8 cellular contexts compared by ENCODE assay signal in the genomic region with DNA sequence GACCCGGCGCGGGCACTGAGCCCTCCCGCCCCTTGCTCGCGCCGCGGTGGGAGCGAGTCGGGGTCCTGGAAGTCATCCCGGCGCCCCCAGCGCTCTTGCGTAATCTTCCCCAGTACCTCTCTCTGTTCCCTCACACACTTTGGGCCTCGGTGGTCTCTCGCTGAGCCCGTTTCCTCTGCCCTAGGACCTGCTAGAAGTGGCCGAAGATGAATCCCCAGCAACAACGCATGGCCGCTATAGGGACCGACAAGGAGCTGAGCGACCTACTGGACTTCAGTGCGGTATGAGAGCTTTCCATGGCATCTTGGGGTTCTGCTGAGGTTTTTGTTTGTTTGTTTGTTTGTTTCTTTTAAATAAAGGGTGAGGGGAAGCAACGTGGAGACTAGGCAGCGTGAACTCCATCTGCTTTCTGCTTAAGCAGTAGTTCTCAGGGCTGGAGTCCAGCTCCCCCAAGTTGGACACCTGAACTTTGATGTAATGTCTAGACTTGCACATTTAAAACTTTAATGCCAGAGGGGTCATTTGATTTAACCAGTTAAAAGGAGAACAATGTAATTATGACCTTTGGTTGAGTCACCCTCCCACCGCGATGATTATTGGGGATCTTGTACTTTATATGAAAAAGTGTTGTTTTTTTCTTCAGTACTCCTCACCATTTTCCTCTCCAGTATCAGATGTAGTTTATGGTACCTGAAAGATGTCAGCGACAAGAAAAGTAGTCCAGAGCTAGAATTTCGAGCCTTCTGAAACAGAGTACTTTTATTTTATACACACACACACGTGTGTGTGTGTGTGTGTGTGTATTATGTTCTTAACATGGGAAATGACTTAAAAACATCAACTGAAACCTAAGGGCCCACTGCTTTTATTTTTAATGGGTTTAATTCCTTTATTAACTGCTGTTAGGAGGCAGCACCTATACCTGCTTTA. TPM values are rescaled to one million over a fixed set of nuclear protein-coding genes. Genes with fewer than 3 reads are reported as not detected.
DNase-seq lines count a peak whose midpoint lies in the region; ATAC-seq, FAIRE-seq and TF ChIP-seq lines count a peak whose summit lies in the region.

No MANE protein-coding gene starts in this region.

- peak overlapping the region; percentile 82 for H3K4me2 ChIP-seq in A549

- H3K9me3 ChIP-seq in A549 (no peaks in the 10 kb centered on the region), SK-N-MC (ENCODE audit: low read depth, low read length) (no peaks in the 10 kb centered on the region)

- H3K4me3 ChIP-seq in A549 (peak overlapping the region; percentile 99), SK-N-MC (peak overlapping the region; percentile 97), kidney epithelial cell (ENCODE audit: low read depth, low read length) (peak overlapping the region; percentile 98)

- DNase-seq in A549 (ENCODE audit: low read depth in 1 of 2, low spot score in 1 of 2) (peak; percentile 47 to 63), SK-N-MC (ENCODE audit: low read depth, low spot score) (no peak), T47D (ENCODE audit: low read depth in 1 of 2, low spot score in 1 of 2) (peak; percentile 41 to 43), kidney epithelial cell (ENCODE audit: low read depth) (no peak), NCI-H446 treated with DMSO at 0.1 percent for 48 hours (lab: John Stamatoyannopoulos, UW) (no peak)
- peak; percentile 15 for DNase-seq in stimulated activated CD4-positive, alpha-beta T cell treated with anti-CD3 and anti-CD28 coated beads, Interleukin-1b, Interleukin-23, amount 100 ng/mL, for 48 hours

- no peak for TF ChIP-seq CTCF in A549 (IDR thresholded peaks at IDR 0.05)
- TF ChIP-seq CTCF in kidney epithelial cell (IDR thresholded peaks at IDR 0.05; ENCODE audit: insufficient read depth, low read length, poor library complexity, severe bottlenecking): no peak

- H3K27ac ChIP-seq in A549 (peak overlapping the region; percentile 96 to 99), SK-N-MC (peak overlapping the region; percentile 85)

- FAIRE-seq in A549 (lab: Jason Lieb, UNC): no peak

- TF ChIP-seq RAD21 in A549 (conservative IDR thresholded peaks at IDR 0.05 in 1 of 2, IDR thresholded peaks at IDR 0.05 in 1 of 2): 0 out of 5 replicates have a peak, but pooled peaks of 1 of the 2 experiments have one; percentile 2

- in situ Hi-C loops in T47D (cut with HindIII; ENCODE audit: low pct_unique_long_range_greater_than_20kb, low sequenced_read_pairs): no loop called here

- WGBS in A549 (ENCODE audit: missing lambda C conversion rate): 3% methylated on average over 26 of the region's 30 CpGs

- TF ChIP-seq POLR2A in A549 (IDR thresholded peaks at IDR 0.05; ENCODE audit: low read length): no peak

- CTCF ChIA-PET in A549 (lab: Yijun Ruan, JAX): interaction anchor here (0.8 to 3.0 kb wide), 9 partner anchors 8 to 386 kb away, joined by 3 to 20 read pairs (median 5); no protein-coding TSS in a partner anchor

- H3K36me3 ChIP-seq in SK-N-MC (ENCODE audit: insufficient read depth, low read length): peaks cover 32% of the 10 kb centered on the region
- no peaks in the 10 kb centered on the region for H3K36me3 ChIP-seq in kidney epithelial cell (ENCODE audit: control insufficient read depth, insufficient read depth, low read length)

- no peaks in the 10 kb centered on the region for H3K27me3 ChIP-seq in kidney epithelial cell (ENCODE audit: control insufficient read depth, insufficient read depth, low read length)

- POLR2A ChIA-PET in A549 (lab: Yijun Ruan, JAX): interaction anchor here (0.6 to 3.4 kb wide), 5 partner anchors 9 to 566 kb away, joined by 3 to 81 read pairs (median 3); no protein-coding TSS in a partner anchor

- ATAC-seq in A549: peak; percentile 15 to 47; a peak in 4 of 6 replicates
- ATAC-seq in GM18502 (IDR thresholded peaks at IDR 0.05; ENCODE audit: poor library complexity, unreplicated experiment): peak; percentile 15
- ATAC-seq in HG03439 (IDR thresholded peaks at IDR 0.05; ENCODE audit: unreplicated experiment): peak; percentile 18

- no peak for TF ChIP-seq EP300 in A549 (IDR thresholded peaks at IDR 0.05)

- peak overlapping the region; percentile 97 for H3K9ac ChIP-seq in SK-N-MC (ENCODE audit: insufficient read length)

- H3K4me1 ChIP-seq in A549: peaks cover 55% of the 10 kb centered on the region

TF ChIP-seq in A549, 52 proteins besides CTCF, POLR2A, EP300 and RAD21:
- TF ChIP-seq CEBPB (IDR thresholded peaks at IDR 0.05): peak; percentile 56 to 75; a peak in 3 of 4 replicates
- TF ChIP-seq MYC (IDR thresholded peaks at IDR 0.05; ENCODE audit: borderline replicate concordance, low read length): 0 out of 2 replicates have a peak, but pooled peaks have one; percentile 11
- TF ChIP-seq, protein P1, sequence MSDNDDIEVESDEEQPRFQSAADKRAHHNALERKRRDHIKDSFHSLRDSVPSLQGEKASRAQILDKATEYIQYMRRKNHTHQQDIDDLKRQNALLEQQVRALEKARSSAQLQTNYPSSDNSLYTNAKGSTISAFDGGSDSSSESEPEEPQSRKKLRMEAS (IDR thresholded peaks at IDR 0.05): peak; percentile 13; the same call in 1 of the 2 replicates
- TF ChIP-seq, protein P2, sequence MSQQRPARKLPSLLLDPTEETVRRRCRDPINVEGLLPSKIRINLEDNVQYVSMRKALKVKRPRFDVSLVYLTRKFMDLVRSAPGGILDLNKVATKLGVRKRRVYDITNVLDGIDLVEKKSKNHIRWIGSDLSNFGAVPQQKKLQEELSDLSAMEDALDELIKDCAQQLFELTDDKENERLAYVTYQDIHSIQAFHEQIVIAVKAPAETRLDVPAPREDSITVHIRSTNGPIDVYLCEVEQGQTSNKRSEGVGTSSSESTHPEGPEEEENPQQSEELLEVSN (IDR thresholded peaks at IDR 0.05; ENCODE audit: borderline replicate concordance, low read depth): no peak

RNA-seq across cellular contexts. Expression of a gene that starts 1.5 kb away (rescaled TPM):
- polyA plus RNA-seq in A549 (2011; rRNA removed) (121 and 165 TPM in 2 replicates), A549 (2017; fragmentation: RNase III; extraction: RNeasy Plus Mini Kit Qiagen cat#74134 plus additional on column Dnase treatment) (34.1 to 36.3 TPM (median 35.5 TPM) in 3 replicates)
- polyA plus RNA-seq in A549 (2012; cell fraction: cytosol; rRNA removed): 28.5 and 37.2 TPM in 2 replicates
- polyA plus RNA-seq in A549 (2012; cell fraction: nucleus; rRNA removed): 18.7 and 21.9 TPM in 2 replicates
- polyA minus RNA-seq in A549 (2011; rRNA and poly(A)+ RNA removed): 247 and 252 TPM in 2 replicates
- total RNA-seq in kidney epithelial cell: 84.6 and 90.0 TPM in 2 replicates

Comparison
In these comparisons a context has a peak if more than half of its experiments do, and no peak if none do; other contexts are left out.
1. DNase-seq: peak in A549 (2 of 2), T47D (2 of 2) and stimulated activated CD4-positive, alpha-beta T cell treated with anti-CD3 and anti-CD28 coated beads, Interleukin-1b, Interleukin-23, amount 100 ng/mL, for 48 hours (single experiment); none in SK-N-MC (single experiment), kidney epithelial cell (single experiment) and NCI-H446 treated with DMSO at 0.1 percent for 48 hours (single experiment).
2. Peak in every context shown above with its lines, with median percentiles within 50 percentile points of each other: ATAC-seq and H3K4me3 ChIP-seq.